In the genomic region with DNA sequence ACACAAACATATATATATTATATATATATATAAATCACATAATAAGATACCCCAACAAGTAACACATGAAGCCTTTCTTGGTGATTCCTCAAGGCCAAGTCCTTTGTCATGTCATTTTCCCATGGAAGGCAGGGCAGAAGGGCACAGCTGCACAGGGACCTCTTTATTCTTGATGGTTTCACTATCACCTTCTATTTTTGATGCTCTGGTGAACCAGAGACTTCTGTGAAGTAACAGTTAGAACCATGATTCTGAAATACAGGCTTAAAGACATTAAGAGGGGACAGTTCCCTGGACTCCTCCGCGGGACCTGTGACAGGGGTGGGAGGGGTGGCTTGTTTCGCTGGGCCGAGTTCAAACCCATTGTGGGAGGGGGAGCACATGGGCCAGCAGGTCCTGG, we compare ENCODE assay signal across 18 cellular contexts.
DNase-seq lines count a peak whose midpoint lies in the region; ATAC-seq, FAIRE-seq and TF ChIP-seq lines count a peak whose summit lies in the region.
"Had no signal": no experiment of that assay in that cellular context is flagged by ENCODE, and none has a peak within 500 bp of the region (broad histone marks: within the 10 kb centered on the region; RNA-seq: fewer than 3 reads in every experiment).

No MANE protein-coding gene starts in this region.

- H3K9ac ChIP-seq in MM.1S (ENCODE audit: low read length) (no peak overlapping the region; the same call in 1 of the 2 replicates), GM12878 (ENCODE audit: control insufficient read depth, insufficient read depth, low read length) (no peak overlapping the region)
- H3K9ac ChIP-seq: BLaER1 treated with 17β-estradiol and CSF1 and Interleukin-3, amounts not matched to agents 10 nM and 100 nM; KMS-11 had no signal

- TF ChIP-seq POLR2A in GM12878 (IDR thresholded peaks at IDR 0.05; ENCODE audit: low read depth, low read length): no peak

- DNase-seq in GM12865 (ENCODE audit: low read depth) (peak; percentile 11), MM.1S (peak; percentile 28), GM12878 (ENCODE audit: low read depth, low spot score) (no peak), superior temporal gyrus (ENCODE audit: extremely low spot score) (no peak), EL (no peak)
- DNase-seq: ACHN; CD4-positive, alpha-beta memory T cell; DMS79; GDM1; HFFc6 had no signal

- no peaks in the 10 kb centered on the region for H3K9me2 ChIP-seq in MM.1S (replicated peaks; ENCODE audit: insufficient read depth, low read length)

- H3K27ac ChIP-seq in MM.1S (ENCODE audit: low read length) (peak overlapping the region; percentile 39; the same call in 1 of the 2 replicates), GM12878 (ENCODE audit: control insufficient read depth, insufficient read depth) (no peak overlapping the region; the same call in 1 of the 2 replicates)
- H3K27ac ChIP-seq: BLaER1 treated with 17β-estradiol and CSF1 and Interleukin-3, amounts not matched to agents 10 nM and 100 nM; KMS-11 had no signal

- H3K4me1 ChIP-seq in MM.1S (ENCODE audit: low read length): 0 out of 2 replicates have a peak, but pooled peaks cover 5% of the 10 kb centered on the region
- H3K4me1 ChIP-seq in GM12878 (ENCODE audit: control insufficient read depth, insufficient read depth, low read length): no peaks in the 10 kb centered on the region

- 100% methylated on average over 4 of the region's 4 CpGs for WGBS in GM12878 (ENCODE audit: insufficient coverage, insufficient replicate concordance, low lambda C conversion rate, missing lambda C conversion rate)

- FAIRE-seq in GM12878 (lab: Jason Lieb, UNC): peak; percentile 91
- FAIRE-seq: H1, HepG2, HTR-8/SVneo had no signal

- BruUV-seq in GM12878 (replicated peaks; lab: Mats Ljungman, UMichigan): no TSS peak

- H4K20me1 ChIP-seq in MM.1S (ENCODE audit: insufficient read depth, low read length) (no peaks in the 10 kb centered on the region), GM12878 (ENCODE audit: control insufficient read depth, insufficient read depth) (no peaks in the 10 kb centered on the region)

- no peak for TF ChIP-seq EP300 in GM12878 (IDR thresholded peaks at IDR 0.05; ENCODE audit: borderline replicate concordance in 1 of 2, control insufficient read depth in 1 of 2, low read depth in 2 of 2, low read length in 2 of 2)

- CTCF ChIA-PET in GM12878 (lab: Yijun Ruan, JAX): no interaction called here

- no peaks in the 10 kb centered on the region for H3F3A ChIP-seq in MM.1S (ENCODE audit: insufficient read depth, low read length)

- RAD21 ChIA-PET in GM12878 (lab: Charles Lee; ENCODE audit: unreplicated experiment): no interaction called here

- H3K79me2 ChIP-seq in MM.1S (ENCODE audit: low read length) (no peaks in the 10 kb centered on the region), GM12878 (ENCODE audit: control insufficient read depth, insufficient read depth, low read length) (no peaks in the 10 kb centered on the region)

- no peak for TF ChIP-seq RAD21 in GM12878 (IDR thresholded peaks at IDR 0.05; ENCODE audit: insufficient read depth, low read depth, low read length)

- H2AFZ ChIP-seq in MM.1S (ENCODE audit: low read length) (no peak overlapping the region), GM12878 (ENCODE audit: control insufficient read depth, low read depth, low read length) (no peak overlapping the region)

- SMC1A ChIA-PET in GM12878 (lab: Charles Lee; ENCODE audit: uncharacterized antibody, unreplicated experiment): interaction anchor here (1.0 kb wide), 1 partner anchor 11 kb away, joined by 3 read pairs; no protein-coding TSS in a partner anchor

- in situ Hi-C loops in GM12878 (cut with MboI): no loop called here

- no peaks in the 10 kb centered on the region for H3K27me3 ChIP-seq in MM.1S (replicated peaks; ENCODE audit: insufficient read depth, low read length)
- H3K27me3 ChIP-seq in GM12878 (replicated peaks in 1 of 2; ENCODE audit: control insufficient read depth in 2 of 2, insufficient read depth in 2 of 2, low read length in 1 of 2): no peaks in the 10 kb centered on the region
- H3K27me3 ChIP-seq: BLaER1 treated with 17β-estradiol and CSF1 and Interleukin-3, amounts not matched to agents 10 nM and 100 nM had no signal

- peak overlapping the region; percentile 49 for H3K4me2 ChIP-seq in MM.1S (ENCODE audit: low read depth, low read length)
- no peak overlapping the region for H3K4me2 ChIP-seq in GM12878 (ENCODE audit: control insufficient read depth, insufficient read depth)
- H3K4me2 ChIP-seq: BLaER1 treated with 17β-estradiol and CSF1 and Interleukin-3, amounts not matched to agents 10 nM and 100 nM; KMS-11 had no signal

- no peak overlapping the region for H3K4me3 ChIP-seq in GM12865 (ENCODE audit: low read depth, low read length)
- H3K4me3 ChIP-seq in MM.1S (ENCODE audit: low read length): peak overlapping the region; percentile 37; the same call in 1 of the 2 replicates
- no peak overlapping the region for H3K4me3 ChIP-seq in GM12878
- H3K4me3 ChIP-seq: BLaER1 treated with 17β-estradiol and CSF1 and Interleukin-3, amounts not matched to agents 10 nM and 100 nM had no signal

- H3K9me3 ChIP-seq in MM.1S (replicated peaks; ENCODE audit: insufficient read depth, low read length) (no peaks in the 10 kb centered on the region), GM12878 (replicated peaks; ENCODE audit: control insufficient read depth, insufficient read depth, low read length) (no peaks in the 10 kb centered on the region)
- H3K9me3 ChIP-seq: BLaER1 treated with 17β-estradiol and CSF1 and Interleukin-3, amounts not matched to agents 10 nM and 100 nM had no signal

- ATAC-seq in GM21390 (IDR thresholded peaks at IDR 0.05; ENCODE audit: unreplicated experiment) (peak; percentile 57), GM12878 (peak; percentile 28; the same call in 1 of the 3 replicates), GM18907 (IDR thresholded peaks at IDR 0.05; ENCODE audit: unreplicated experiment) (no peak), HG03520 (IDR thresholded peaks at IDR 0.05; ENCODE audit: unreplicated experiment) (no peak)
- ATAC-seq: HepG2 had no signal

- POLR2A ChIA-PET in GM12878 (lab: Charles Lee): no interaction called here

- TF ChIP-seq CTCF in GM12865 (IDR thresholded peaks at IDR 0.05; ENCODE audit: insufficient read depth, low read depth, low read length, missing control alignments) (no peak), MM.1S (IDR thresholded peaks at IDR 0.05; ENCODE audit: low read length) (no peak), GM12878 (IDR thresholded peaks at IDR 0.05 in 2 of 3, conservative IDR thresholded peaks at IDR 0.05 in 1 of 3; ENCODE audit: control insufficient read depth in 2 of 3, extremely low read depth in 1 of 3, insufficient read depth in 1 of 3, low read depth in 3 of 3, low read length in 3 of 3) (no peak)

- intact Hi-C loops in GM12878 (cut with micrococcal nuclease; ENCODE audit: unreplicated experiment): no loop called here

- no peaks in the 10 kb centered on the region for H3K36me3 ChIP-seq in MM.1S (replicated peaks; ENCODE audit: insufficient read depth, low read length)
- H3K36me3 ChIP-seq in GM12878 (ENCODE audit: control insufficient read depth in 2 of 2, insufficient read depth in 2 of 2, low read length in 1 of 2): peaks cover 0 to 4% of the 10 kb centered on the region in 2 experiments; a peak in 1 of 4 replicates

TF ChIP-seq in GM12878, 131 proteins besides CTCF, POLR2A, EP300 and RAD21:
- TF ChIP-seq LARP7 (IDR thresholded peaks at IDR 0.05) (no peak), NBN (IDR thresholded peaks at IDR 0.05) (no peak)

Comparison
In these comparisons a context has a peak if more than half of its experiments do, and no peak if none do; other contexts are left out.
1. DNase-seq: peak in GM12865 (single experiment) and MM.1S (single experiment); none in GM12878 (single experiment), superior temporal gyrus (single experiment) and EL (single experiment).
2. ATAC-seq: peak in GM21390 (single experiment) and GM12878 (single experiment); none in GM18907 (single experiment) and HG03520 (single experiment).